ENCODE assay signal across 19 cellular contexts in genomic region chr1:41843378-41843777, GRCh38.
DNase-seq lines count a peak whose midpoint lies in the region; ATAC-seq and TF ChIP-seq lines count a peak whose summit lies in the region.
"Had no signal": no experiment of that assay in that cellular context is flagged by ENCODE, and none has a peak within 500 bp of the region (broad histone marks: within the 10 kb centered on the region; RNA-seq: fewer than 3 reads in every experiment).

No MANE protein-coding gene starts in this region.

- H3K27me3 ChIP-seq in SK-N-SH (ENCODE audit: insufficient read depth) = no peaks in the 10 kb centered on the region
- no peaks in the 10 kb centered on the region for H3K27me3 ChIP-seq in fibroblast of lung (ENCODE audit: control insufficient read depth, insufficient read depth, low read length)
- no peaks in the 10 kb centered on the region for H3K27me3 ChIP-seq in osteoblast (ENCODE audit: insufficient read depth, low read length)
- no peaks in the 10 kb centered on the region for H3K27me3 ChIP-seq in stomach
- H3K27me3 ChIP-seq: sigmoid colon had no signal

- H3K4me1 Mint-ChIP-seq in T-cell = peaks cover 12 to 16% (median 14%) of the 10 kb centered on the region in 3 donors

- TF ChIP-seq RAD21 in SK-N-SH (IDR thresholded peaks at IDR 0.05; ENCODE audit: low read length) = no peak

- CTCF ChIA-PET in SK-N-SH (lab: Yijun Ruan, JAX) (no interaction called here), T-cell (lab: Charles Lee) (no interaction called here)

- no peak overlapping the region for H3K4me3 Mint-ChIP-seq in T-cell
- H3K4me3 Mint-ChIP-seq: CD4-positive, CD25-positive, alpha-beta regulatory T cell; endodermal cell had no signal

- H3K27me3 Mint-ChIP-seq in T-cell = no peaks in the 10 kb centered on the region
- H3K27me3 Mint-ChIP-seq: CD4-positive, CD25-positive, alpha-beta regulatory T cell had no signal

- no peaks in the 10 kb centered on the region for H3K9me3 Mint-ChIP-seq in T-cell
- H3K9me3 Mint-ChIP-seq: endodermal cell had no signal

- no peak for TF ChIP-seq POLR2A in stomach (IDR thresholded peaks at IDR 0.05)

- H3K27ac ChIP-seq in SK-N-SH (ENCODE audit: low read depth in 2 of 2, low read length in 1 of 2) (peak overlapping the region in 1 of 2 experiments; percentile 56; a peak in 2 of 4 replicates), fibroblast of lung (ENCODE audit: insufficient read depth, low read length) (no peak overlapping the region), osteoblast (ENCODE audit: low read depth, low read length) (peak overlapping the region; percentile 50), stomach (no peak overlapping the region)
- H3K27ac ChIP-seq: sigmoid colon had no signal

- POLR2A ChIA-PET in SK-N-SH (lab: Yijun Ruan, JAX) = no interaction called here
- POLR2A ChIA-PET in T-cell (lab: Charles Lee) = no interaction called here

- H3F3A ChIP-seq in SK-N-SH (replicated peaks; ENCODE audit: insufficient read depth) = peaks cover 25% of the 10 kb centered on the region

- H2AFZ ChIP-seq in SK-N-SH (ENCODE audit: low read depth) (no peak overlapping the region), fibroblast of lung (ENCODE audit: low read length) (no peak overlapping the region), osteoblast (ENCODE audit: low read length) (no peak overlapping the region)

- H3K36me3 ChIP-seq in SK-N-SH (replicated peaks in 1 of 2; ENCODE audit: control insufficient read depth in 1 of 2, insufficient read depth in 2 of 2, low read length in 1 of 2) = no peaks in the 10 kb centered on the region
- no peaks in the 10 kb centered on the region for H3K36me3 ChIP-seq in fibroblast of lung (ENCODE audit: control insufficient read depth, insufficient read depth, low read length)
- H3K36me3 ChIP-seq in osteoblast (ENCODE audit: insufficient read depth, low read length) = no peaks in the 10 kb centered on the region
- no peaks in the 10 kb centered on the region for H3K36me3 ChIP-seq in stomach
- H3K36me3 ChIP-seq: sigmoid colon had no signal

- 38% methylated on average over 4 of the region's 4 CpGs for WGBS in SK-N-SH (ENCODE audit: low lambda C conversion rate)
- 62 to 72% (median 64%) methylated on average over 4 of the region's 4 CpGs for WGBS in stomach, 5 donors

- intact Hi-C loops in stomach (cut with DNase I; ENCODE audit: low total_unique reads) = no loop called here

- H3K4me1 ChIP-seq in SK-N-SH (ENCODE audit: control insufficient read depth in 1 of 2, insufficient read depth in 2 of 2, low read depth in 1 of 2, low read length in 1 of 2) (peaks cover 20 to 29% of the 10 kb centered on the region in 2 experiments; a peak in 3 of 4 replicates), fibroblast of lung (ENCODE audit: control insufficient read depth, extremely low read depth, insufficient read depth, low read length) (peaks cover 5% of the 10 kb centered on the region), osteoblast (ENCODE audit: insufficient read depth, low read length) (peaks cover 30% of the 10 kb centered on the region), stomach (no peaks in the 10 kb centered on the region)
- H3K4me1 ChIP-seq: sigmoid colon had no signal

- no peak for ATAC-seq in T-cell (replicated peaks in 1 of 4)

- DNase-seq in GM04504 (ENCODE audit: low read depth) (peak; percentile 36), SK-N-SH (no peak), fibroblast of lung (ENCODE audit: low read depth in 2 of 2) (peak; percentile 61 to 88), osteoblast (ENCODE audit: insufficient read length, low spot score, missing footprints) (no peak), stomach (no peak), GM13977 (ENCODE audit: low spot score) (no peak), T-cell (no peak), NCI-H1436 treated with DMSO at 0.1 percent for 48 hours (lab: John Stamatoyannopoulos, UW) (no peak)
- DNase-seq: activated CD4-positive, alpha-beta T cell treated with anti-CD3 and anti-CD28 coated beads, Interleukin-2, amount 50 U/mL, for 1 hour; activated T-cell treated with anti-CD3 and anti-CD28 coated beads, Interleukin-2, amount 50 U/mL, for 48 hours; anterior cingulate cortex; CD4-positive, CD25-positive, alpha-beta regulatory T cell; endodermal cell; GF-D8; NCI-H1694 treated with DMSO at 0.1 percent for 48 hours; NCI-H82; sigmoid colon; stimulated activated naive CD4-positive, alpha-beta T cell; T1000 had no signal

- H3K36me3 Mint-ChIP-seq in T-cell = peaks cover 16% of the 10 kb centered on the region

- H3K9me3 ChIP-seq in SK-N-SH (no peaks in the 10 kb centered on the region), fibroblast of lung (ENCODE audit: control insufficient read depth, insufficient read depth, low read depth, low read length) (no peaks in the 10 kb centered on the region), osteoblast (ENCODE audit: low read depth, low read length) (no peaks in the 10 kb centered on the region), stomach (no peaks in the 10 kb centered on the region)
- H3K9me3 ChIP-seq: sigmoid colon had no signal

- no peak overlapping the region for H3K27ac Mint-ChIP-seq in T-cell
- H3K27ac Mint-ChIP-seq: CD4-positive, CD25-positive, alpha-beta regulatory T cell; endodermal cell had no signal

- no peaks in the 10 kb centered on the region for H3K9me2 ChIP-seq in SK-N-SH

- H3K79me2 ChIP-seq in SK-N-SH (ENCODE audit: insufficient read depth) (0 out of 2 replicates have a peak, but pooled peaks cover 4% of the 10 kb centered on the region), fibroblast of lung (ENCODE audit: control insufficient read depth, insufficient read depth, low read length) (no peaks in the 10 kb centered on the region), osteoblast (ENCODE audit: insufficient read depth, low read length) (no peaks in the 10 kb centered on the region)

- TF ChIP-seq EP300 in SK-N-SH (IDR thresholded peaks at IDR 0.05; ENCODE audit: borderline replicate concordance in 1 of 2, low read depth in 1 of 2, low read length in 1 of 2) = no peak
- no peak for TF ChIP-seq EP300 in stomach (IDR thresholded peaks at IDR 0.05)

- TF ChIP-seq CTCF in SK-N-SH (IDR thresholded peaks at IDR 0.05) (no peak), fibroblast of lung (conservative IDR thresholded peaks at IDR 0.05 in 1 of 2, IDR thresholded peaks at IDR 0.05 in 1 of 2; ENCODE audit: low read depth in 1 of 2, low read length in 2 of 2) (no peak), osteoblast (IDR thresholded peaks at IDR 0.05; ENCODE audit: extremely low read depth, low read depth, low read length) (no peak), stomach (IDR thresholded peaks at IDR 0.05) (no peak), GM13977 (IDR thresholded peaks at IDR 0.05; ENCODE audit: extremely low read depth, insufficient read depth, missing control alignments) (no peak)

- H3K4me3 ChIP-seq in SK-N-SH (ENCODE audit: low read depth in 2 of 2, low read length in 1 of 2) (peak overlapping the region in 1 of 2 experiments; percentile 0; a peak in 1 of 4 replicates), fibroblast of lung (replicated peaks in 1 of 4; ENCODE audit: control extremely low read depth in 1 of 4, insufficient read depth in 1 of 4, low read depth in 3 of 4, low read length in 4 of 4) (no peak overlapping the region), osteoblast (ENCODE audit: insufficient read depth, low read length) (no peak overlapping the region), stomach (no peak overlapping the region)
- H3K4me3 ChIP-seq: sigmoid colon had no signal

- peak overlapping the region; percentile 49 for H3K4me2 ChIP-seq in SK-N-SH
- no peak overlapping the region for H3K4me2 ChIP-seq in fibroblast of lung (ENCODE audit: extremely low read depth, insufficient read depth, low read length)
- peak overlapping the region; percentile 45 for H3K4me2 ChIP-seq in osteoblast (ENCODE audit: insufficient read depth, low read length)

- in situ Hi-C loops in GM13977 (cut with MboI; ENCODE audit: low pct_unique_long_range_greater_than_20kb, low sequenced_read_pairs, unreplicated experiment) = no loop called here

- H3K9ac ChIP-seq in SK-N-SH (peak overlapping the region; percentile 17; the same call in 1 of the 2 replicates), fibroblast of lung (ENCODE audit: insufficient read depth, low read length) (no peak overlapping the region)

- H4K20me1 ChIP-seq in SK-N-SH (ENCODE audit: insufficient read depth) = no peaks in the 10 kb centered on the region
- H4K20me1 ChIP-seq in fibroblast of lung (ENCODE audit: control insufficient read depth, extremely low read depth, insufficient read depth, low read length) = no peaks in the 10 kb centered on the region
- no peaks in the 10 kb centered on the region for H4K20me1 ChIP-seq in osteoblast (ENCODE audit: insufficient read depth, low read length)

TF ChIP-seq in SK-N-SH, 30 proteins besides CTCF, POLR2A, EP300 and RAD21:
- TF ChIP-seq FOSL2 (IDR thresholded peaks at IDR 0.05; ENCODE audit: borderline replicate concordance, low read depth) = peak; percentile 47; the same call in 1 of the 2 replicates
- TF ChIP-seq NFIC (IDR thresholded peaks at IDR 0.05; ENCODE audit: borderline replicate concordance) = 0 out of 2 replicates have a peak, but pooled peaks have one; percentile 27
- peak; percentile 53 for TF ChIP-seq JUND (IDR thresholded peaks at IDR 0.05)
- no peak for TF ChIP-seq YY1 (IDR thresholded peaks at IDR 0.05; ENCODE audit: low read depth)
- peak; percentile 45; the same call in 1 of the 2 replicates for TF ChIP-seq MAX (IDR thresholded peaks at IDR 0.05; ENCODE audit: low read depth)
- TF ChIP-seq RFX5 (IDR thresholded peaks at IDR 0.05; ENCODE audit: low read length) = no peak
- TF ChIP-seq MXI1 (IDR thresholded peaks at IDR 0.05; ENCODE audit: low read depth, low read length) = no peak

Comparison
In these comparisons a context has a peak if more than half of its experiments do, and no peak if none do; other contexts are left out.
1. DNase-seq: peak in GM04504 (single experiment) and fibroblast of lung (2 of 2); none in SK-N-SH (single experiment), osteoblast (single experiment), stomach (single experiment), GM13977 (single experiment), T-cell (0 of 34) and NCI-H1436 treated with DMSO at 0.1 percent for 48 hours (single experiment).